Comparison of ENCODE assay signal across 12 cellular contexts in the genomic region with DNA sequence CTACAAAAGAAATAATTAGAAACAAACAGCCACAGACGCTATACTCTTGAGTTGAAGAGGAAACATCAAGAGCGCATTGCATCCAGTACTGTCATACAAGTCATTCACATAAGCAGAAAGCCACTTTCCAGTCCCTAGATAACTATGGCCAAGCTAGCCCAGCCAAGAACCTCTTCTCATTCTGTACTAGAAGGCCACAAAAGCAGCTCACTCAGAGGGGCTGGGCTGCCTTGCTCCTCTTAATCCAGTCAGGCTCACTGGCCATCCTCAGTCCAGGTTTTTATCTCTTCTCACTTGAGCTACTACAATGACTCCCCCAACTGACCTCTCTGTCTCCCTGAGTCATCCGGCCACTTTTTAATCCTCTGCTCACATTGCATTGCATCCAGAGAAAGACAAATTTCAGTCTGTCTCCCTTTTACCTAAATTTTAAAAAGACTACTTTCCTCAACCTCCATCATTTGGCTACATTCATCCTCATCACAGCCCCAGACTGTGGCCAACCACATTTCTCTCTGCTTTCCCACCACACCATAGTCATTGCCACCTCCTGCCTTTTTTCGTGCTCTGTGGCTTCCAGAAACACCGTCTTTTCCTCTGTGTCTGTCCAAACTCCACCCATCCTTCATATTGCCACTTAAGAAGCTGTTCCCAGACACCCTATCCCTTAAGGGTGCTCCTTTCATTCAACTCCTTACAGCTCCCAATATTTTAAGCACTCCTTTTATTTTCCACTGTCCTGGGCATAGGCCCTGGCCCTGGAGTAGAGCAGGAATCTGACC. TPM values are rescaled to one million over a fixed set of nuclear protein-coding genes. Genes with fewer than 3 reads are reported as not detected.
DNase-seq lines count a peak whose midpoint lies in the region; ATAC-seq and TF ChIP-seq lines count a peak whose summit lies in the region.
"Had no signal": no experiment of that assay in that cellular context is flagged by ENCODE, and none has a peak within 500 bp of the region (broad histone marks: within the 10 kb centered on the region; RNA-seq: fewer than 3 reads in every experiment).

No MANE protein-coding gene starts in this region.

- TF ChIP-seq POLR2A in vagina (IDR thresholded peaks at IDR 0.05): no peak

- H3K9me3 ChIP-seq in SK-N-SH (no peaks in the 10 kb centered on the region), fibroblast of lung (ENCODE audit: control insufficient read depth, insufficient read depth, low read depth, low read length) (no peaks in the 10 kb centered on the region), neuronal stem cell (replicated peaks in 1 of 2; ENCODE audit: control insufficient read depth in 2 of 2, insufficient read depth in 1 of 2, low read depth in 1 of 2, low read length in 2 of 2) (no peaks in the 10 kb centered on the region), vagina (no peaks in the 10 kb centered on the region)
- H3K9me3 ChIP-seq: neutrophil had no signal

- H3K4me2 ChIP-seq in SK-N-SH (no peak overlapping the region), fibroblast of lung (ENCODE audit: extremely low read depth, insufficient read depth, low read length) (peak overlapping the region; percentile 69), neuronal stem cell (ENCODE audit: insufficient read depth, low read length, poor library complexity, severe bottlenecking) (no peak overlapping the region)

- H4K20me1 ChIP-seq in SK-N-SH (ENCODE audit: insufficient read depth): no peaks in the 10 kb centered on the region
- H4K20me1 ChIP-seq in fibroblast of lung (ENCODE audit: control insufficient read depth, extremely low read depth, insufficient read depth, low read length): no peaks in the 10 kb centered on the region

- H3K9me3 Mint-ChIP-seq in T-cell: peaks cover 0 to 10% (median 7%) of the 10 kb centered on the region in 3 donors
- H3K9me3 Mint-ChIP-seq in activated T-helper 2 cell treated with anti-CD3 and anti-CD28 coated beads, Interferon-gamma antibody, Interleukin-2, Interleukin-4, amounts not matched to agents 10 μg/mL and 5 μg/mL and 100 μg/mL, durations not matched to agents 14 hours and 24 hours and 36 hours: peaks cover 12% of the 10 kb centered on the region
- peaks cover 0 to 4% of the 10 kb centered on the region in 2 donors for H3K9me3 Mint-ChIP-seq in natural killer cell

- H3K4me3 Mint-ChIP-seq in T-cell (no peak overlapping the region), natural killer cell (no peak overlapping the region)
- no peak overlapping the region for H3K4me3 Mint-ChIP-seq in activated T-helper 2 cell treated with anti-CD3 and anti-CD28 coated beads, Interferon-gamma antibody, Interleukin-2, Interleukin-4, amounts not matched to agents 10 μg/mL and 5 μg/mL and 100 μg/mL, durations not matched to agents 14 hours and 24 hours and 36 hours (ENCODE audit: low read depth)

- H3K36me3 ChIP-seq in SK-N-SH (replicated peaks in 1 of 2; ENCODE audit: control insufficient read depth in 1 of 2, insufficient read depth in 2 of 2, low read length in 1 of 2): no peaks in the 10 kb centered on the region
- no peaks in the 10 kb centered on the region for H3K36me3 ChIP-seq in fibroblast of lung (ENCODE audit: control insufficient read depth, insufficient read depth, low read length)
- no peaks in the 10 kb centered on the region for H3K36me3 ChIP-seq in neuronal stem cell (replicated peaks in 1 of 2; ENCODE audit: control insufficient read depth in 2 of 2, insufficient read depth in 2 of 2, low read length in 2 of 2)
- no peaks in the 10 kb centered on the region for H3K36me3 ChIP-seq in vagina
- H3K36me3 ChIP-seq: neutrophil had no signal

- no peak for DNase-seq in SK-N-SH
- DNase-seq in fibroblast of lung (ENCODE audit: low read depth in 2 of 2): peak in 1 of 2 donors; percentile 67
- no peak for DNase-seq in neuronal stem cell (ENCODE audit: low spot score)
- no peak for DNase-seq in vagina (ENCODE audit: extremely low spot score in 2 of 2)
- no peak for DNase-seq in T-cell
- DNase-seq in activated T-helper 2 cell treated with anti-CD3 and anti-CD28 coated beads, Interferon-gamma antibody, Interleukin-2, Interleukin-4, amounts not matched to agents 10 μg/mL and 5 μg/mL and 100 μg/mL, durations not matched to agents 14 hours and 24 hours and 36 hours (ENCODE audit: low spot score): no peak
- no peak for DNase-seq in natural killer cell
- DNase-seq: ACHN, NCI-H748 treated with DMSO at 0.1 percent for 48 hours, T-helper 9 cell had no signal

- no peaks in the 10 kb centered on the region for H3K36me3 Mint-ChIP-seq in T-cell
- H3K36me3 Mint-ChIP-seq in activated T-helper 2 cell treated with anti-CD3 and anti-CD28 coated beads, Interferon-gamma antibody, Interleukin-2, Interleukin-4, amounts not matched to agents 10 μg/mL and 5 μg/mL and 100 μg/mL, durations not matched to agents 14 hours and 24 hours and 36 hours (ENCODE audit: low read depth): no peaks in the 10 kb centered on the region
- H3K36me3 Mint-ChIP-seq in natural killer cell: no peaks in the 10 kb centered on the region

- H3K27ac ChIP-seq in SK-N-SH (ENCODE audit: low read depth in 2 of 2, low read length in 1 of 2) (peak overlapping the region in 1 of 2 experiments; percentile 81; a peak in 2 of 4 replicates), fibroblast of lung (ENCODE audit: insufficient read depth, low read length) (peak overlapping the region; percentile 48), neuronal stem cell (replicated peaks; ENCODE audit: low read length) (no peak overlapping the region), vagina (peak overlapping the region; percentile 74)
- H3K27ac ChIP-seq: neutrophil had no signal

- no peaks in the 10 kb centered on the region for H3K79me1 ChIP-seq in neuronal stem cell (ENCODE audit: low read depth, low read length)

- H4K91ac ChIP-seq in neuronal stem cell (ENCODE audit: low read depth, low read length, poor library complexity): no peak overlapping the region

- CTCF ChIA-PET in SK-N-SH (lab: Yijun Ruan, JAX) (no interaction called here), T-cell (lab: Charles Lee) (interaction anchor here in 1 of 2 donors (0.6 kb wide), 1 partner anchor 43 kb away, joined by 3 read pairs; no protein-coding TSS in a partner anchor)

- POLR2A ChIA-PET in SK-N-SH (lab: Yijun Ruan, JAX): no interaction called here
- POLR2A ChIA-PET in T-cell (lab: Charles Lee): no interaction called here

- TF ChIP-seq CTCF in SK-N-SH (IDR thresholded peaks at IDR 0.05) (no peak), fibroblast of lung (conservative IDR thresholded peaks at IDR 0.05 in 1 of 2, IDR thresholded peaks at IDR 0.05 in 1 of 2; ENCODE audit: low read depth in 1 of 2, low read length in 2 of 2) (no peak), vagina (IDR thresholded peaks at IDR 0.05) (no peak), natural killer cell (IDR thresholded peaks at IDR 0.05) (no peak)

- H2AFZ ChIP-seq in SK-N-SH (ENCODE audit: low read depth) (no peak overlapping the region), fibroblast of lung (ENCODE audit: low read length) (no peak overlapping the region), neuronal stem cell (ENCODE audit: low read length) (peak overlapping the region; percentile 85)

- H3K27me3 Mint-ChIP-seq in T-cell (peaks cover 2 to 9% of the 10 kb centered on the region in 2 donors), natural killer cell (ENCODE audit: low read depth in 2 of 2) (peaks cover 0 to 4% of the 10 kb centered on the region in 2 donors)
- peaks cover 2% of the 10 kb centered on the region for H3K27me3 Mint-ChIP-seq in activated T-helper 2 cell treated with anti-CD3 and anti-CD28 coated beads, Interferon-gamma antibody, Interleukin-2, Interleukin-4, amounts not matched to agents 10 μg/mL and 5 μg/mL and 100 μg/mL, durations not matched to agents 14 hours and 24 hours and 36 hours (ENCODE audit: low read depth)

- H3K27me3 ChIP-seq in SK-N-SH (ENCODE audit: insufficient read depth) (no peaks in the 10 kb centered on the region), fibroblast of lung (ENCODE audit: control insufficient read depth, insufficient read depth, low read length) (no peaks in the 10 kb centered on the region), neuronal stem cell (ENCODE audit: control insufficient read depth in 3 of 3, insufficient read depth in 3 of 3, low read depth in 1 of 3, low read length in 3 of 3) (no peaks in the 10 kb centered on the region), vagina (no peaks in the 10 kb centered on the region)
- H3K27me3 ChIP-seq: neutrophil had no signal

- no peak overlapping the region for H3K23ac ChIP-seq in neuronal stem cell (ENCODE audit: low read depth, low read length, poor library complexity)

- intact Hi-C loops in vagina (cut with DNase I) (no loop called here), natural killer cell (cut with micrococcal nuclease) (no loop called here)
- intact Hi-C loops in activated T-helper 2 cell treated with anti-CD3 and anti-CD28 coated beads, Interferon-gamma antibody, Interleukin-2, Interleukin-4, amounts not matched to agents 10 μg/mL and 5 μg/mL and 100 μg/mL, durations not matched to agents 14 hours and 24 hours and 36 hours (cut with micrococcal nuclease): no loop called here

- H3K4ac ChIP-seq in neuronal stem cell (ENCODE audit: low read length): no peak overlapping the region

- no peak overlapping the region for H2AK5ac ChIP-seq in neuronal stem cell (ENCODE audit: low read depth, low read length)

- no peak overlapping the region for H3K14ac ChIP-seq in neuronal stem cell (ENCODE audit: low read length)

- H2BK5ac ChIP-seq in neuronal stem cell (ENCODE audit: low read length): no peak overlapping the region

- no peak overlapping the region for H2BK12ac ChIP-seq in neuronal stem cell (ENCODE audit: low read length)

- no peak for TF ChIP-seq EP300 in SK-N-SH (IDR thresholded peaks at IDR 0.05; ENCODE audit: borderline replicate concordance in 1 of 2, low read depth in 1 of 2, low read length in 1 of 2)

- no peak overlapping the region for H2BK15ac ChIP-seq in neuronal stem cell (ENCODE audit: low read length)

- no peak for TF ChIP-seq RAD21 in SK-N-SH (IDR thresholded peaks at IDR 0.05; ENCODE audit: low read length)

- no peak overlapping the region for H3K4me3 ChIP-seq in SK-N-SH (ENCODE audit: low read depth in 2 of 2, low read length in 1 of 2)
- H3K4me3 ChIP-seq in fibroblast of lung (replicated peaks in 1 of 4; ENCODE audit: control extremely low read depth in 1 of 4, insufficient read depth in 1 of 4, low read depth in 3 of 4, low read length in 4 of 4): no peak overlapping the region
- H3K4me3 ChIP-seq in neuronal stem cell (ENCODE audit: low read length in 2 of 2): no peak overlapping the region
- H3K4me3 ChIP-seq in vagina: no peak overlapping the region

- H3K4me1 Mint-ChIP-seq in T-cell: no peaks in the 10 kb centered on the region
- H3K4me1 Mint-ChIP-seq in activated T-helper 2 cell treated with anti-CD3 and anti-CD28 coated beads, Interferon-gamma antibody, Interleukin-2, Interleukin-4, amounts not matched to agents 10 μg/mL and 5 μg/mL and 100 μg/mL, durations not matched to agents 14 hours and 24 hours and 36 hours (ENCODE audit: low read depth): no peaks in the 10 kb centered on the region
- H3K4me1 Mint-ChIP-seq in natural killer cell: no peaks in the 10 kb centered on the region

- H3K79me2 ChIP-seq in SK-N-SH (ENCODE audit: insufficient read depth): no peaks in the 10 kb centered on the region
- H3K79me2 ChIP-seq in fibroblast of lung (ENCODE audit: control insufficient read depth, insufficient read depth, low read length): no peaks in the 10 kb centered on the region

- WGBS in SK-N-SH (ENCODE audit: low lambda C conversion rate): 73% methylated on average over 5 of the region's 5 CpGs
- WGBS in neuronal stem cell (ENCODE audit: extremely low coverage in 2 of 2, insufficient read length in 2 of 2, insufficient replicate concordance in 1 of 2), 2 donors: no CpG with 5 or more reads among the region's 5 CpGs

- ATAC-seq in SK-N-SH treated with all-trans-retinoic acid at 6 μM for 48 hours (peak; percentile 29), T-cell (replicated peaks in 1 of 4) (no peak), natural killer cell (no peak)

- no peak overlapping the region for H4K8ac ChIP-seq in neuronal stem cell (ENCODE audit: low read depth, low read length)

- no peak overlapping the region for H2BK120ac ChIP-seq in neuronal stem cell (ENCODE audit: low read depth, low read length)

- H3K27ac Mint-ChIP-seq in T-cell (no peak overlapping the region), natural killer cell (no peak overlapping the region)
- no peak overlapping the region for H3K27ac Mint-ChIP-seq in activated T-helper 2 cell treated with anti-CD3 and anti-CD28 coated beads, Interferon-gamma antibody, Interleukin-2, Interleukin-4, amounts not matched to agents 10 μg/mL and 5 μg/mL and 100 μg/mL, durations not matched to agents 14 hours and 24 hours and 36 hours

- H3K18ac ChIP-seq in neuronal stem cell (ENCODE audit: low read length): no peak overlapping the region

- no peaks in the 10 kb centered on the region for H3K9me2 ChIP-seq in SK-N-SH

- peaks cover 13 to 26% of the 10 kb centered on the region in 2 experiments; a peak in 3 of 4 replicates for H3K4me1 ChIP-seq in SK-N-SH (ENCODE audit: control insufficient read depth in 1 of 2, insufficient read depth in 2 of 2, low read depth in 1 of 2, low read length in 1 of 2)
- peaks cover 36% of the 10 kb centered on the region for H3K4me1 ChIP-seq in fibroblast of lung (ENCODE audit: control insufficient read depth, extremely low read depth, insufficient read depth, low read length)
- peaks cover 4 to 9% of the 10 kb centered on the region in 2 donors for H3K4me1 ChIP-seq in neuronal stem cell (ENCODE audit: control insufficient read depth in 2 of 2, insufficient read depth in 1 of 2, low read depth in 1 of 2, low read length in 2 of 2)
- H3K4me1 ChIP-seq in vagina: peaks cover 42% of the 10 kb centered on the region

- H3K9ac ChIP-seq in SK-N-SH: no peak overlapping the region
- H3K9ac ChIP-seq in fibroblast of lung (ENCODE audit: insufficient read depth, low read length): no peak overlapping the region
- H3K9ac ChIP-seq in neuronal stem cell (ENCODE audit: low read depth, low read length, poor library complexity): no peak overlapping the region

- H3F3A ChIP-seq in SK-N-SH (replicated peaks; ENCODE audit: insufficient read depth): peaks cover 52% of the 10 kb centered on the region

RNA-seq across cellular contexts. Expression of a gene that starts 25.0 kb away (rescaled TPM):
- polyA plus RNA-seq in SK-N-SH (2012; rRNA removed): 9.0 and 11.5 TPM in 2 replicates
- 11.8 and 13.2 TPM in 2 replicates for polyA plus RNA-seq in SK-N-SH (2012; cell fraction: cytosol; rRNA removed)
- polyA plus RNA-seq in SK-N-SH (2012; cell fraction: nucleus; rRNA removed): 6.0 and 10.4 TPM in 2 replicates
- 94.5 and 125 TPM in 2 replicates for total RNA-seq in fibroblast of lung
- polyA plus RNA-seq in fibroblast of lung: 25.0 and 67.8 TPM in 2 replicates
- 22.3 and 47.5 TPM in 2 replicates for polyA plus RNA-seq in fibroblast of lung (2012)
- polyA minus RNA-seq in fibroblast of lung (ENCODE audit: low replicate concordance): 26.6 and 47.5 TPM in 2 replicates
- polyA plus RNA-seq in neuronal stem cell (2013, experiment 1 of 2): 3.3 TPM
- 3.4 TPM for polyA plus RNA-seq in neuronal stem cell (2013, experiment 2 of 2)
- total RNA-seq in vagina: 26.3 TPM
- total RNA-seq in T-cell: under 1 TPM in 3 of 5 donors, not detected in 2; 0.13 to 0.26 (median 0.19) TPM
- 0.14 and 0.21 TPM in 2 replicates for total RNA-seq in activated T-helper 2 cell treated with anti-CD3 and anti-CD28 coated beads, Interferon-gamma antibody, Interleukin-2, Interleukin-4, amounts not matched to agents 10 μg/mL and 5 μg/mL and 100 μg/mL, durations not matched to agents 14 hours and 24 hours and 36 hours
- not detected for total RNA-seq in natural killer cell

Comparison
In these comparisons a context has a peak if more than half of its experiments do, and no peak if none do; other contexts are left out.
1. RNA of a gene that starts 25.0 kb away (total RNA-seq): 94.5 to 125 TPM in fibroblast of lung and 26.3 TPM in vagina (single experiment); 0.14 to 0.21 TPM in activated T-helper 2 cell treated with anti-CD3 and anti-CD28 coated beads, Interferon-gamma antibody, Interleukin-2, Interleukin-4, amounts not matched to agents 10 μg/mL and 5 μg/mL and 100 μg/mL, durations not matched to agents 14 hours and 24 hours and 36 hours, 0.13 to 0.26 TPM in T-cell and not detected in natural killer cell; every median in the first group is over 10 times any median in the second.